In genomic region chr11:69972351-69972802, GRCh38 we compare ENCODE assay signal across 17 cellular contexts.
DNase-seq lines count a peak whose midpoint lies in the region; ATAC-seq, FAIRE-seq and TF ChIP-seq lines count a peak whose summit lies in the region.
"Had no signal": no experiment of that assay in that cellular context is flagged by ENCODE, and none has a peak within 500 bp of the region (broad histone marks: within the 10 kb centered on the region; RNA-seq: fewer than 3 reads in every experiment).

No MANE protein-coding gene starts in this region.

- H3K4me3 ChIP-seq in left ventricle myocardium inferior = no peak overlapping the region
- H3K4me3 ChIP-seq in bronchial epithelial cell (ENCODE audit: low read depth, low read length) = no peak overlapping the region
- no peak overlapping the region for H3K4me3 ChIP-seq in thymus (ENCODE audit: low read length)
- H3K4me3 ChIP-seq in Karpas-422 (ENCODE audit: low read length) = no peak overlapping the region
- H3K4me3 ChIP-seq: psoas muscle, SJCRH30, suprapubic skin had no signal

- H3K79me2 ChIP-seq in Karpas-422 (ENCODE audit: low read length) = no peaks in the 10 kb centered on the region

- H3K36me3 ChIP-seq in left ventricle myocardium inferior = no peaks in the 10 kb centered on the region
- H3K36me3 ChIP-seq in bronchial epithelial cell (ENCODE audit: control insufficient read depth, insufficient read depth, low read length) = no peaks in the 10 kb centered on the region
- H3K36me3 ChIP-seq in thymus (ENCODE audit: control insufficient read depth, insufficient read depth) = no peaks in the 10 kb centered on the region
- no peaks in the 10 kb centered on the region for H3K36me3 ChIP-seq in Karpas-422 (ENCODE audit: insufficient read depth, low read length)
- H3K36me3 ChIP-seq: SJCRH30, suprapubic skin had no signal

- no peaks in the 10 kb centered on the region for H4K20me1 ChIP-seq in Karpas-422 (ENCODE audit: insufficient read depth, low read depth, low read length)

- H3K4me1 ChIP-seq in left ventricle myocardium inferior (no peaks in the 10 kb centered on the region), thymus (ENCODE audit: control insufficient read depth, insufficient read depth, low read length) (peaks cover 2% of the 10 kb centered on the region), Karpas-422 (ENCODE audit: low read length) (no peaks in the 10 kb centered on the region)
- H3K4me1 ChIP-seq: psoas muscle, SJCRH30, suprapubic skin had no signal

- H3K27ac ChIP-seq in left ventricle myocardium inferior (replicated peaks) (no peak overlapping the region), thymus (ENCODE audit: low read depth) (peak overlapping the region; percentile 19), Karpas-422 (ENCODE audit: low read length) (no peak overlapping the region)
- H3K27ac ChIP-seq: epithelial cell of prostate, psoas muscle, SJCRH30, suprapubic skin had no signal

- H3K9me2 ChIP-seq in Karpas-422 (replicated peaks; ENCODE audit: insufficient read depth, low read length) = no peaks in the 10 kb centered on the region

- no peak overlapping the region for H3K4me2 ChIP-seq in Karpas-422 (ENCODE audit: low read depth, low read length, poor library complexity, severe bottlenecking)

- H3K9ac ChIP-seq in Karpas-422 (ENCODE audit: low read length) = no peak overlapping the region

- H2AFZ ChIP-seq in Karpas-422 (ENCODE audit: low read length) = no peak overlapping the region

- TF ChIP-seq CTCF in left ventricle myocardium inferior (IDR thresholded peaks at IDR 0.05; ENCODE audit: borderline replicate concordance) = no peak
- TF ChIP-seq CTCF in bronchial epithelial cell (IDR thresholded peaks at IDR 0.05; ENCODE audit: insufficient read depth, low read length, severe bottlenecking) = no peak

- intact Hi-C loops in left ventricle myocardium superior (cut with micrococcal nuclease) (no loop called here), left ventricle myocardium inferior (cut with micrococcal nuclease) (no loop called here)

- no peak for ATAC-seq in left ventricle myocardium superior
- ATAC-seq: psoas muscle had no signal

- peak; percentile 7 for DNase-seq in left ventricle myocardium superior
- DNase-seq in left ventricle myocardium inferior = no peak
- peak; percentile 1 for DNase-seq in NCI-H146 treated with DMSO at 0.1 percent for 48 hours (lab: John Stamatoyannopoulos, UW; ENCODE audit: unreplicated experiment)
- peak; percentile 18 for DNase-seq in bronchial epithelial cell (ENCODE audit: low read depth)
- no peak for DNase-seq in Karpas-422
- no peak for DNase-seq in medulla oblongata (ENCODE audit: extremely low spot score)
- DNase-seq in SW 1271 (lab: John Stamatoyannopoulos, UW) = no peak
- DNase-seq: activated CD8-positive, alpha-beta memory T cell treated with anti-CD3 and anti-CD28 coated beads, Interleukin-2, amount 50 U/mL, for 4 hours; DMS79 treated with DMSO at 0.1 percent for 48 hours; H7; head of caudate nucleus; NCI-H2081 treated with DMSO at 0.1 percent for 48 hours; psoas muscle; SJCRH30 had no signal

- WGBS in thymus = 70% methylated on average over 15 of the region's 15 CpGs

- H3K9me3 ChIP-seq in left ventricle myocardium inferior (replicated peaks) (no peaks in the 10 kb centered on the region), thymus (ENCODE audit: control insufficient read depth) (no peaks in the 10 kb centered on the region), Karpas-422 (ENCODE audit: low read length) (no peaks in the 10 kb centered on the region)
- H3K9me3 ChIP-seq: psoas muscle, SJCRH30, suprapubic skin had no signal

- FAIRE-seq in bronchial epithelial cell (lab: Jason Lieb, UNC) = no peak

- H3K27me3 ChIP-seq in left ventricle myocardium inferior (ENCODE audit: low read depth) (peaks cover 63% of the 10 kb centered on the region), bronchial epithelial cell (ENCODE audit: control insufficient read depth, insufficient read depth, low read length) (no peaks in the 10 kb centered on the region), thymus (ENCODE audit: control insufficient read depth, insufficient read depth) (no peaks in the 10 kb centered on the region), Karpas-422 (ENCODE audit: low read length) (no peaks in the 10 kb centered on the region)
- H3K27me3 ChIP-seq: SJCRH30 had no signal

Comparison
In these comparisons a context has a peak if more than half of its experiments do, and no peak if none do; other contexts are left out.
1. DNase-seq: peak in left ventricle myocardium superior (single experiment), NCI-H146 treated with DMSO at 0.1 percent for 48 hours (single experiment) and bronchial epithelial cell (single experiment); none in left ventricle myocardium inferior (single experiment), Karpas-422 (single experiment), medulla oblongata (single experiment) and SW 1271 (0 of 2).